In the genomic region with DNA sequence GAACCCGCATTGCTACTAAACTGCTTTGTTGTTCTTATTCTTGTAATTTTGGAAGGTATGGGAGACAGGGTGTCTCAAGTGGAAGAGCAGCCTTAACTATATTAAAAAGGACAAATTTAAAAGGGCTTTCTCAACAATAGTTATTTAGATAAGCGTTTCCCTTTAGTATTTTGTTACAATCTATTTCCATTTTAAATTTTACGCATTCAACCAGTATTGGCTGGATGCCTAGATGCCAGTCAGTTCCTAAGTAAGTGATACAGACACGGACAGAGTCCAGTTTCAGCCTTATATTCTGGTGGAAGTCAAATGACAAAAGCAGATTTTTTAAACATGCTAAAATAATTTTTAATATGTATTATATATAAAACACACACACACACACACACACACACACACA, we compare ENCODE assay signal across 1 cellular context.
TF ChIP-seq lines count a peak whose summit lies in the region.

No MANE protein-coding gene starts in this region.

TF ChIP-seq in GM23338, 12 proteins besides CTCF, POLR2A, EP300 and RAD21:
- TF ChIP-seq, protein P1, sequence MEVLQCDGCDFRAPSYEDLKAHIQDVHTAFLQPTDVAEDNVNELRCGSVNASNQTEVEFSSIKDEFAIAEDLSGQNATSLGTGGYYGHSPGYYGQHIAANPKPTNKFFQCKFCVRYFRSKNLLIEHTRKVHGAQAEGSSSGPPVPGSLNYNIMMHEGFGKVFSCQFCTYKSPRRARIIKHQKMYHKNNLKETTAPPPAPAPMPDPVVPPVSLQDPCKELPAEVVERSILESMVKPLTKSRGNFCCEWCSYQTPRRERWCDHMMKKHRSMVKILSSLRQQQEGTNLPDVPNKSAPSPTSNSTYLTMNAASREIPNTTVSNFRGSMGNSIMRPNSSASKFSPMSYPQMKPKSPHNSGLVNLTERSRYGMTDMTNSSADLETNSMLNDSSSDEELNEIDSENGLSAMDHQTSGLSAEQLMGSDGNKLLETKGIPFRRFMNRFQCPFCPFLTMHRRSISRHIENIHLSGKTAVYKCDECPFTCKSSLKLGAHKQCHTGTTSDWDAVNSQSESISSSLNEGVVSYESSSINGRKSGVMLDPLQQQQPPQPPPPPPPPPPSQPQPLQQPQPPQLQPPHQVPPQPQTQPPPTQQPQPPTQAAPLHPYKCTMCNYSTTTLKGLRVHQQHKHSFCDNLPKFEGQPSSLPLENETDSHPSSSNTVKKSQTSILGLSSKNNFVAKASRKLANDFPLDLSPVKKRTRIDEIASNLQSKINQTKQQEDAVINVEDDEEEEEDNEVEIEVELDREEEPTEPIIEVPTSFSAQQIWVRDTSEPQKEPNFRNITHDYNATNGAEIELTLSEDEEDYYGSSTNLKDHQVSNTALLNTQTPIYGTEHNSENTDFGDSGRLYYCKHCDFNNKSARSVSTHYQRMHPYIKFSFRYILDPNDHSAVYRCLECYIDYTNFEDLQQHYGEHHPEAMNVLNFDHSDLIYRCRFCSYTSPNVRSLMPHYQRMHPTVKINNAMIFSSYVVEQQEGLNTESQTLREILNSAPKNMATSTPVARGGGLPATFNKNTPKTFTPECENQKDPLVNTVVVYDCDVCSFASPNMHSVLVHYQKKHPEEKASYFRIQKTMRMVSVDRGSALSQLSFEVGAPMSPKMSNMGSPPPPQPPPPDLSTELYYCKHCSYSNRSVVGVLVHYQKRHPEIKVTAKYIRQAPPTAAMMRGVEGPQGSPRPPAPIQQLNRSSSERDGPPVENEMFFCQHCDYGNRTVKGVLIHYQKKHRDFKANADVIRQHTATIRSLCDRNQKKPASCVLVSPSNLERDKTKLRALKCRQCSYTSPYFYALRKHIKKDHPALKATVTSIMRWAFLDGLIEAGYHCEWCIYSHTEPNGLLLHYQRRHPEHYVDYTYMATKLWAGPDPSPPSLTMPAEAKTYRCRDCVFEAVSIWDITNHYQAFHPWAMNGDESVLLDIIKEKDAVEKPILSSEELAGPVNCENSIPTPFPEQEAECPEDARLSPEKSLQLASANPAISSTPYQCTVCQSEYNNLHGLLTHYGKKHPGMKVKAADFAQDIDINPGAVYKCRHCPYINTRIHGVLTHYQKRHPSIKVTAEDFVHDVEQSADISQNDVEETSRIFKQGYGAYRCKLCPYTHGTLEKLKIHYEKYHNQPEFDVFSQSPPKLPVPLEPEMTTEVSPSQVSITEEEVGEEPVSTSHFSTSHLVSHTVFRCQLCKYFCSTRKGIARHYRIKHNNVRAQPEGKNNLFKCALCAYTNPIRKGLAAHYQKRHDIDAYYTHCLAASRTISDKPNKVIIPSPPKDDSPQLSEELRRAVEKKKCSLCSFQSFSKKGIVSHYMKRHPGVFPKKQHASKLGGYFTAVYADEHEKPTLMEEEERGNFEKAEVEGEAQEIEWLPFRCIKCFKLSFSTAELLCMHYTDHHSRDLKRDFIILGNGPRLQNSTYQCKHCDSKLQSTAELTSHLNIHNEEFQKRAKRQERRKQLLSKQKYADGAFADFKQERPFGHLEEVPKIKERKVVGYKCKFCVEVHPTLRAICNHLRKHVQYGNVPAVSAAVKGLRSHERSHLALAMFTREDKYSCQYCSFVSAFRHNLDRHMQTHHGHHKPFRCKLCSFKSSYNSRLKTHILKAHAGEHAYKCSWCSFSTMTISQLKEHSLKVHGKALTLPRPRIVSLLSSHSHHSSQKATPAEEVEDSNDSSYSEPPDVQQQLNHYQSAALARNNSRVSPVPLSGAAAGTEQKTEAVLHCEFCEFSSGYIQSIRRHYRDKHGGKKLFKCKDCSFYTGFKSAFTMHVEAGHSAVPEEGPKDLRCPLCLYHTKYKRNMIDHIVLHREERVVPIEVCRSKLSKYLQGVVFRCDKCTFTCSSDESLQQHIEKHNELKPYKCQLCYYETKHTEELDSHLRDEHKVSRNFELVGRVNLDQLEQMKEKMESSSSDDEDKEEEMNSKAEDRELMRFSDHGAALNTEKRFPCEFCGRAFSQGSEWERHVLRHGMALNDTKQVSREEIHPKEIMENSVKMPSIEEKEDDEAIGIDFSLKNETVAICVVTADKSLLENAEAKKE (CRISPR knock-in tag; IDR thresholded peaks at IDR 0.05): no peak
- TF ChIP-seq CREB1 (CRISPR knock-in tag; IDR thresholded peaks at IDR 0.05; ENCODE audit: low read depth) (no peak), EZH2 (IDR thresholded peaks at IDR 0.05; ENCODE audit: low read depth, unreplicated experiment) (no peak), JUNB (IDR thresholded peaks at IDR 0.05; ENCODE audit: unreplicated experiment) (no peak), ZNF114 (CRISPR knock-in tag; IDR thresholded peaks at IDR 0.05) (no peak), STAT1 (IDR thresholded peaks at IDR 0.05; ENCODE audit: unreplicated experiment) (no peak), POLR2AphosphoS5 (IDR thresholded peaks at IDR 0.05; ENCODE audit: low read depth) (no peak), ZNF331 (CRISPR knock-in tag; IDR thresholded peaks at IDR 0.05; ENCODE audit: low read depth) (no peak), NANOG (IDR thresholded peaks at IDR 0.05; ENCODE audit: borderline replicate concordance) (no peak), EZH2phosphoT487 (IDR thresholded peaks at IDR 0.05; ENCODE audit: unreplicated experiment) (no peak)
- TF ChIP-seq, protein P2, sequence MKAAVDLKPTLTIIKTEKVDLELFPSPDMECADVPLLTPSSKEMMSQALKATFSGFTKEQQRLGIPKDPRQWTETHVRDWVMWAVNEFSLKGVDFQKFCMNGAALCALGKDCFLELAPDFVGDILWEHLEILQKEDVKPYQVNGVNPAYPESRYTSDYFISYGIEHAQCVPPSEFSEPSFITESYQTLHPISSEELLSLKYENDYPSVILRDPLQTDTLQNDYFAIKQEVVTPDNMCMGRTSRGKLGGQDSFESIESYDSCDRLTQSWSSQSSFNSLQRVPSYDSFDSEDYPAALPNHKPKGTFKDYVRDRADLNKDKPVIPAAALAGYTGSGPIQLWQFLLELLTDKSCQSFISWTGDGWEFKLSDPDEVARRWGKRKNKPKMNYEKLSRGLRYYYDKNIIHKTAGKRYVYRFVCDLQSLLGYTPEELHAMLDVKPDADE (IDR thresholded peaks at IDR 0.05): no peak
- TF ChIP-seq, protein P3, sequence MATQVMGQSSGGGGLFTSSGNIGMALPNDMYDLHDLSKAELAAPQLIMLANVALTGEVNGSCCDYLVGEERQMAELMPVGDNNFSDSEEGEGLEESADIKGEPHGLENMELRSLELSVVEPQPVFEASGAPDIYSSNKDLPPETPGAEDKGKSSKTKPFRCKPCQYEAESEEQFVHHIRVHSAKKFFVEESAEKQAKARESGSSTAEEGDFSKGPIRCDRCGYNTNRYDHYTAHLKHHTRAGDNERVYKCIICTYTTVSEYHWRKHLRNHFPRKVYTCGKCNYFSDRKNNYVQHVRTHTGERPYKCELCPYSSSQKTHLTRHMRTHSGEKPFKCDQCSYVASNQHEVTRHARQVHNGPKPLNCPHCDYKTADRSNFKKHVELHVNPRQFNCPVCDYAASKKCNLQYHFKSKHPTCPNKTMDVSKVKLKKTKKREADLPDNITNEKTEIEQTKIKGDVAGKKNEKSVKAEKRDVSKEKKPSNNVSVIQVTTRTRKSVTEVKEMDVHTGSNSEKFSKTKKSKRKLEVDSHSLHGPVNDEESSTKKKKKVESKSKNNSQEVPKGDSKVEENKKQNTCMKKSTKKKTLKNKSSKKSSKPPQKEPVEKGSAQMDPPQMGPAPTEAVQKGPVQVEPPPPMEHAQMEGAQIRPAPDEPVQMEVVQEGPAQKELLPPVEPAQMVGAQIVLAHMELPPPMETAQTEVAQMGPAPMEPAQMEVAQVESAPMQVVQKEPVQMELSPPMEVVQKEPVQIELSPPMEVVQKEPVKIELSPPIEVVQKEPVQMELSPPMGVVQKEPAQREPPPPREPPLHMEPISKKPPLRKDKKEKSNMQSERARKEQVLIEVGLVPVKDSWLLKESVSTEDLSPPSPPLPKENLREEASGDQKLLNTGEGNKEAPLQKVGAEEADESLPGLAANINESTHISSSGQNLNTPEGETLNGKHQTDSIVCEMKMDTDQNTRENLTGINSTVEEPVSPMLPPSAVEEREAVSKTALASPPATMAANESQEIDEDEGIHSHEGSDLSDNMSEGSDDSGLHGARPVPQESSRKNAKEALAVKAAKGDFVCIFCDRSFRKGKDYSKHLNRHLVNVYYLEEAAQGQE (IDR thresholded peaks at IDR 0.05; ENCODE audit: unreplicated experiment): no peak
TF ChIP-seq in GM23338: peak in this region for 0.
